Comparison of ENCODE assay signal across 12 cellular contexts in the genomic region with DNA sequence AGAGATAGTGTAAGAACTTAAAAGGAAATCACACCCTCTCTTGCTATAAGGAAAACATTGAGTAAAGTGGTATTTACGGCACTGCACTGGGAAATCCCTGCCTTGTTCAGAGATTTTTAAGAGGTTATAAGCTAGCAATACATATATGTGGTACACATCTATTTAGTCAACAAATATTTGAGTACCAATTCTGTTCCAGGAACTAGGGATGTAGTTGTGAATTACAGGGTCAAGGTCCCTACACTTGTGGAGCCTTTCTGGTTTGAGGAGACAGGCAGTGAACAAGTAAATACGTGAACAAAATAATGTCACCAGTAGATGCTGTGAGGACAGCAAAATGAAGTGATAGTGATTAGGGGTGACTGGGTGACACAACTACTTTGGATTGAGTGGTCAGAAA. TPM values are rescaled to one million over a fixed set of nuclear protein-coding genes. Genes with fewer than 3 reads are reported as not detected.
DNase-seq lines count a peak whose midpoint lies in the region; ATAC-seq and TF ChIP-seq lines count a peak whose summit lies in the region.
"Had no signal": no experiment of that assay in that cellular context is flagged by ENCODE, and none has a peak within 500 bp of the region (broad histone marks: within the 10 kb centered on the region; RNA-seq: fewer than 3 reads in every experiment).

No MANE protein-coding gene starts in this region.

- TF ChIP-seq RAD21 in IMR-90 (IDR thresholded peaks at IDR 0.05; ENCODE audit: low read length), result no peak

- H3K18ac ChIP-seq in IMR-90 (ENCODE audit: low read depth, low read length), result no peak overlapping the region

- H3K4me3 ChIP-seq in CD8-positive, alpha-beta T cell (ENCODE audit: low read depth, low read length), result no peak overlapping the region
- no peak overlapping the region for H3K4me3 ChIP-seq in IMR-90 (ENCODE audit: insufficient read depth, low read depth, low read length)

- H3K23ac ChIP-seq in IMR-90 (ENCODE audit: low read depth, low read length), result 0 out of 2 replicates have a peak overlapping the region, but pooled peaks have one; percentile 10

- no peak overlapping the region for H2AK9ac ChIP-seq in IMR-90 (replicated peaks; ENCODE audit: low read depth, low read length, poor library complexity)

- no peaks in the 10 kb centered on the region for H3K9me3 ChIP-seq in CD8-positive, alpha-beta T cell (ENCODE audit: low read length)
- no peaks in the 10 kb centered on the region for H3K9me3 ChIP-seq in IMR-90 (ENCODE audit: control insufficient read depth, insufficient read depth, low read length)
- H3K9me3 ChIP-seq: adrenal gland had no signal

- POLR2A ChIA-PET in CD8-positive, alpha-beta T cell (lab: Charles Lee), result no interaction called here
- POLR2A ChIA-PET in IMR-90 (lab: Charles Lee; ENCODE audit: unreplicated experiment), result no interaction called here

- no peaks in the 10 kb centered on the region for H3K27me3 Mint-ChIP-seq in CD8-positive, alpha-beta T cell (ENCODE audit: low read depth)
- H3K27me3 Mint-ChIP-seq in central memory CD8-positive, alpha-beta T cell, result no peaks in the 10 kb centered on the region
- H3K27me3 Mint-ChIP-seq in nephron (ENCODE audit: low read depth), result no peaks in the 10 kb centered on the region

- peaks cover 22% of the 10 kb centered on the region for H3K36me3 Mint-ChIP-seq in CD8-positive, alpha-beta T cell
- H3K36me3 Mint-ChIP-seq in central memory CD8-positive, alpha-beta T cell (ENCODE audit: insufficient read depth), result peaks cover 19% of the 10 kb centered on the region
- H3K36me3 Mint-ChIP-seq in nephron (ENCODE audit: low read depth), result peaks cover 5% of the 10 kb centered on the region

- H2AFZ ChIP-seq in IMR-90 (replicated peaks; ENCODE audit: low read length, poor library complexity), result no peak overlapping the region

- intact Hi-C loops in CD8-positive, alpha-beta T cell (cut with DNase I, micrococcal nuclease), result no loop called here
- intact Hi-C loops in IMR-90 (cut with micrococcal nuclease), result no loop called here

- H4K20me1 ChIP-seq in IMR-90 (ENCODE audit: insufficient read depth, low read length), result peaks cover 47% of the 10 kb centered on the region

- no peak overlapping the region for H4K8ac ChIP-seq in IMR-90 (ENCODE audit: low read depth in 2 of 2, low read length in 2 of 2)

- BruUV-seq in IMR-90 (replicated peaks; lab: Mats Ljungman, UMichigan), result no TSS peak

- H2BK5ac ChIP-seq in IMR-90 (ENCODE audit: low read depth, low read length, poor library complexity, severe bottlenecking), result no peak overlapping the region

- no peak overlapping the region for H3K27ac Mint-ChIP-seq in CD8-positive, alpha-beta T cell
- peak overlapping the region; percentile 19 for H3K27ac Mint-ChIP-seq in central memory CD8-positive, alpha-beta T cell (ENCODE audit: low read depth)
- H3K27ac Mint-ChIP-seq in nephron, result no peak overlapping the region

- H3K79me1 ChIP-seq in IMR-90 (ENCODE audit: low read depth in 1 of 2, low read length in 2 of 2), result peaks cover 34 to 64% of the 10 kb centered on the region in 2 experiments; a peak in 3 of 4 replicates

- in situ Hi-C loops in IMR-90 (cut with MboI; ENCODE audit: low sequenced_read_pairs), result no loop called here

- TF ChIP-seq CTCF in CD8-positive, alpha-beta T cell (IDR thresholded peaks at IDR 0.05), result no peak
- TF ChIP-seq CTCF in IMR-90 (conservative IDR thresholded peaks at IDR 0.05; ENCODE audit: low read depth, low read length) (no peak), nephron (IDR thresholded peaks at IDR 0.05; ENCODE audit: unreplicated experiment in 3 of 3) (no peak)

- no peak for TF ChIP-seq POLR2A in IMR-90 (IDR thresholded peaks at IDR 0.05; ENCODE audit: low read depth, low read length)

- DNase-seq in CD8-positive, alpha-beta T cell, result no peak
- DNase-seq in IMR-90, result no peak
- DNase-seq in central memory CD8-positive, alpha-beta T cell (ENCODE audit: low spot score in 2 of 2), result no peak
- no peak for DNase-seq in NCI-H748 treated with DMSO at 0.1 percent for 48 hours (lab: John Stamatoyannopoulos, UW)
- no peak for DNase-seq in KG1 (lab: John Stamatoyannopoulos, UW)
- DNase-seq: activated CD4-positive, alpha-beta T cell treated with anti-CD3 and anti-CD28 coated beads for 1 hour; glutamatergic neuron had no signal

- H3K36me3 ChIP-seq in CD8-positive, alpha-beta T cell (ENCODE audit: insufficient read depth, low read length), result no peaks in the 10 kb centered on the region
- peaks cover 6% of the 10 kb centered on the region for H3K36me3 ChIP-seq in IMR-90 (ENCODE audit: control insufficient read depth, insufficient read depth, low read length)
- H3K36me3 ChIP-seq: adrenal gland had no signal

- H3K4me3 Mint-ChIP-seq in CD8-positive, alpha-beta T cell, result peak overlapping the region; percentile 95
- peak overlapping the region; percentile 6 for H3K4me3 Mint-ChIP-seq in central memory CD8-positive, alpha-beta T cell
- H3K4me3 Mint-ChIP-seq in nephron, result peak overlapping the region; percentile 52 to 98 (median 90)

- no peak overlapping the region for H4K91ac ChIP-seq in IMR-90 (ENCODE audit: insufficient read depth, low read depth, low read length)

- H2BK15ac ChIP-seq in IMR-90 (ENCODE audit: low read depth, low read length), result no peak overlapping the region

- H4K5ac ChIP-seq in IMR-90 (ENCODE audit: low read depth, low read length), result no peak overlapping the region

- H3K4me1 Mint-ChIP-seq in CD8-positive, alpha-beta T cell (ENCODE audit: low read depth), result peaks cover 50% of the 10 kb centered on the region
- peaks cover 42% of the 10 kb centered on the region for H3K4me1 Mint-ChIP-seq in central memory CD8-positive, alpha-beta T cell
- H3K4me1 Mint-ChIP-seq in nephron, result peaks cover 34% of the 10 kb centered on the region

- H3K4me2 ChIP-seq in IMR-90 (ENCODE audit: low read depth, low read length), result no peak overlapping the region

- peaks cover 23% of the 10 kb centered on the region for H3K4me1 ChIP-seq in CD8-positive, alpha-beta T cell (ENCODE audit: insufficient read depth, low read length)
- H3K4me1 ChIP-seq in IMR-90 (ENCODE audit: control insufficient read depth, insufficient read depth, low read length), result peaks cover 4% of the 10 kb centered on the region

- H2BK120ac ChIP-seq in IMR-90 (ENCODE audit: low read depth, low read length), result no peak overlapping the region

- H3K14ac ChIP-seq in IMR-90 (replicated peaks; ENCODE audit: low read depth, low read length), result no peak overlapping the region

- H2BK20ac ChIP-seq in IMR-90 (ENCODE audit: low read depth, low read length), result no peak overlapping the region

- H3K27ac ChIP-seq in CD8-positive, alpha-beta T cell (ENCODE audit: low read depth, low read length), result no peak overlapping the region
- H3K27ac ChIP-seq in IMR-90 (ENCODE audit: insufficient read depth, low read length), result no peak overlapping the region
- H3K27ac ChIP-seq: SK-N-MC had no signal

- H3K27me3 ChIP-seq in CD8-positive, alpha-beta T cell (ENCODE audit: insufficient read depth, low read length), result no peaks in the 10 kb centered on the region
- H3K27me3 ChIP-seq in IMR-90 (ENCODE audit: control insufficient read depth, insufficient read depth, low read length), result no peaks in the 10 kb centered on the region
- H3K27me3 ChIP-seq: adrenal gland had no signal

- no peak overlapping the region for H2AK5ac ChIP-seq in IMR-90 (ENCODE audit: low read depth, low read length)

- WGBS in IMR-90 (ENCODE audit: extremely low coverage in 2 of 2, insufficient read length in 1 of 2), 2 experiments, result 83% methylated on average over 1 of the region's 2 CpGs; no CpG with 5 or more reads in 1 of the 2 experiments

- H3K56ac ChIP-seq in IMR-90 (ENCODE audit: extremely low read depth, insufficient read depth, low read length), result no peak overlapping the region

- ATAC-seq in CD8-positive, alpha-beta T cell, result no peak
- ATAC-seq in IMR-90 (ENCODE audit: low read depth), result no peak
- ATAC-seq in central memory CD8-positive, alpha-beta T cell (replicated peaks; ENCODE audit: extremely low read depth, poor library complexity, severe bottlenecking), result no peak
- no peak for ATAC-seq in HG03442 (IDR thresholded peaks at IDR 0.05; ENCODE audit: unreplicated experiment)
- ATAC-seq in HG03565 (IDR thresholded peaks at IDR 0.05; ENCODE audit: unreplicated experiment), result no peak

- dilution Hi-C loops in IMR-90 (cut with HindIII; ENCODE audit: low sequenced_read_pairs, unreplicated experiment), result no loop called here

- no peak overlapping the region for H3K9ac ChIP-seq in IMR-90 (ENCODE audit: low read depth, low read length)

- no peaks in the 10 kb centered on the region for H3K9me3 Mint-ChIP-seq in CD8-positive, alpha-beta T cell
- no peaks in the 10 kb centered on the region for H3K9me3 Mint-ChIP-seq in central memory CD8-positive, alpha-beta T cell
- no peaks in the 10 kb centered on the region for H3K9me3 Mint-ChIP-seq in nephron

- peaks cover 12% of the 10 kb centered on the region for H3K9me1 ChIP-seq in IMR-90 (ENCODE audit: insufficient read depth, low read length)

- no peak overlapping the region for H3K4ac ChIP-seq in IMR-90 (ENCODE audit: low read depth, low read length)

- CTCF ChIA-PET in CD8-positive, alpha-beta T cell (lab: Charles Lee), result no interaction called here
- CTCF ChIA-PET in IMR-90 (lab: Yijun Ruan, JAX), result no interaction called here

TF ChIP-seq in IMR-90, 13 proteins besides CTCF, POLR2A, EP300 and RAD21 (continues in another document):
- no peak for TF ChIP-seq RCOR1 (IDR thresholded peaks at IDR 0.05; ENCODE audit: insufficient replicate concordance, low read length)
- no peak for TF ChIP-seq MAFK (IDR thresholded peaks at IDR 0.05; ENCODE audit: low read depth, low read length)
- no peak for TF ChIP-seq BHLHE40 (IDR thresholded peaks at IDR 0.05; ENCODE audit: low read depth, low read length)
- no peak for TF ChIP-seq CEBPB (IDR thresholded peaks at IDR 0.05; ENCODE audit: low read depth, low read length)
- TF ChIP-seq RFX5 (IDR thresholded peaks at IDR 0.05; ENCODE audit: low read depth, low read length), result no peak
- TF ChIP-seq, protein P1, sequence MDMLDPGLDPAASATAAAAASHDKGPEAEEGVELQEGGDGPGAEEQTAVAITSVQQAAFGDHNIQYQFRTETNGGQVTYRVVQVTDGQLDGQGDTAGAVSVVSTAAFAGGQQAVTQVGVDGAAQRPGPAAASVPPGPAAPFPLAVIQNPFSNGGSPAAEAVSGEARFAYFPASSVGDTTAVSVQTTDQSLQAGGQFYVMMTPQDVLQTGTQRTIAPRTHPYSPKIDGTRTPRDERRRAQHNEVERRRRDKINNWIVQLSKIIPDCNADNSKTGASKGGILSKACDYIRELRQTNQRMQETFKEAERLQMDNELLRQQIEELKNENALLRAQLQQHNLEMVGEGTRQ (IDR thresholded peaks at IDR 0.05; ENCODE audit: low read depth, low read length), result no peak

RNA-seq across cellular contexts. Expression of a gene that starts 1.8 kb away (rescaled TPM):
- total RNA-seq in CD8-positive, alpha-beta T cell, result 10 to 100 TPM; 27.5 to 29.2 TPM
- total RNA-seq in IMR-90 (2012; rRNA removed), result 31.1 and 35.3 TPM in 2 replicates
- polyA plus RNA-seq in IMR-90 (2012; rRNA removed), result 59.1 and 62.0 TPM in 2 replicates
- 32.6 and 42.6 TPM in 2 replicates for polyA plus RNA-seq in IMR-90 (2012; cell fraction: cytosol; rRNA removed)
- 54.6 and 63.8 TPM in 2 replicates for polyA plus RNA-seq in IMR-90 (2012; cell fraction: nucleus; rRNA removed; ENCODE audit: low replicate concordance)

RNA-seq across cellular contexts. Expression of a gene that starts 59.2 kb away (rescaled TPM):
- total RNA-seq in CD8-positive, alpha-beta T cell, result under 1 TPM; 0.14 to 0.44 TPM
- total RNA-seq in IMR-90 (2012; rRNA removed), result not detected in 2 replicates
- not detected in 2 replicates for polyA plus RNA-seq in IMR-90 (2012; rRNA removed)
- polyA plus RNA-seq in IMR-90 (2012; cell fraction: cytosol; rRNA removed), result not detected in 2 replicates
- polyA plus RNA-seq in IMR-90 (2012; cell fraction: nucleus; rRNA removed; ENCODE audit: low replicate concordance), result not detected in 2 replicates

Comparison
In these comparisons a context has a peak if more than half of its experiments do, and no peak if none do; other contexts are left out.
1. H3K4me3 Mint-ChIP-seq: peak in every context shown above with its lines; median percentile 95 in CD8-positive, alpha-beta T cell; 90 in nephron; 6 in central memory CD8-positive, alpha-beta T cell.